In the genomic region with DNA sequence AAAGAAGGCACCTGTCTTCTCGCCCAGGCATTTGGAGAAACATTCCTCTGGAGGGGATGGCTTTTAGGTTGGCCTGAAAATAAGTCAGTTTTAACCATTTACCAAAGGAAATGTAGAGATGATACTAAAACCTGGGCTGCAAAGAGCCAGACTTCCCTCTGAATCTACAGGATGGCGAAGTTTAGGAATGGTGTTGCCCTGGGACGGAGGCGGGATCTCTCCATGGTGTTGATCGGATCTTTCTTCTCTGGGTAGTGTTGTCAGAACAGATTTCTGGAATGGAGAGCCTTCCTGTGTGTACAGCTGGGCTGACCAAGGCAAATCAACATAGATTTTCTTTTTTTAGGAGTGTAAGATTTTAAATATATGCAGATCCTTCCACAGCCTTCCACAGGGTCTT, we compare ENCODE assay signal across 2 cellular contexts.
TF ChIP-seq lines count a peak whose summit lies in the region.

No MANE protein-coding gene starts in this region.

TF ChIP-seq in GM23338, 12 proteins besides CTCF, POLR2A, EP300 and RAD21 (continued from another document):
- no peak for TF ChIP-seq EZH2phosphoT487 (IDR thresholded peaks at IDR 0.05; ENCODE audit: unreplicated experiment)

TF ChIP-seq in PFSK-1, 5 proteins besides CTCF, POLR2A, EP300 and RAD21 (continued from another document):
- TF ChIP-seq, protein P1, sequence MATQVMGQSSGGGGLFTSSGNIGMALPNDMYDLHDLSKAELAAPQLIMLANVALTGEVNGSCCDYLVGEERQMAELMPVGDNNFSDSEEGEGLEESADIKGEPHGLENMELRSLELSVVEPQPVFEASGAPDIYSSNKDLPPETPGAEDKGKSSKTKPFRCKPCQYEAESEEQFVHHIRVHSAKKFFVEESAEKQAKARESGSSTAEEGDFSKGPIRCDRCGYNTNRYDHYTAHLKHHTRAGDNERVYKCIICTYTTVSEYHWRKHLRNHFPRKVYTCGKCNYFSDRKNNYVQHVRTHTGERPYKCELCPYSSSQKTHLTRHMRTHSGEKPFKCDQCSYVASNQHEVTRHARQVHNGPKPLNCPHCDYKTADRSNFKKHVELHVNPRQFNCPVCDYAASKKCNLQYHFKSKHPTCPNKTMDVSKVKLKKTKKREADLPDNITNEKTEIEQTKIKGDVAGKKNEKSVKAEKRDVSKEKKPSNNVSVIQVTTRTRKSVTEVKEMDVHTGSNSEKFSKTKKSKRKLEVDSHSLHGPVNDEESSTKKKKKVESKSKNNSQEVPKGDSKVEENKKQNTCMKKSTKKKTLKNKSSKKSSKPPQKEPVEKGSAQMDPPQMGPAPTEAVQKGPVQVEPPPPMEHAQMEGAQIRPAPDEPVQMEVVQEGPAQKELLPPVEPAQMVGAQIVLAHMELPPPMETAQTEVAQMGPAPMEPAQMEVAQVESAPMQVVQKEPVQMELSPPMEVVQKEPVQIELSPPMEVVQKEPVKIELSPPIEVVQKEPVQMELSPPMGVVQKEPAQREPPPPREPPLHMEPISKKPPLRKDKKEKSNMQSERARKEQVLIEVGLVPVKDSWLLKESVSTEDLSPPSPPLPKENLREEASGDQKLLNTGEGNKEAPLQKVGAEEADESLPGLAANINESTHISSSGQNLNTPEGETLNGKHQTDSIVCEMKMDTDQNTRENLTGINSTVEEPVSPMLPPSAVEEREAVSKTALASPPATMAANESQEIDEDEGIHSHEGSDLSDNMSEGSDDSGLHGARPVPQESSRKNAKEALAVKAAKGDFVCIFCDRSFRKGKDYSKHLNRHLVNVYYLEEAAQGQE (IDR thresholded peaks at IDR 0.05; ENCODE audit: insufficient read depth in 1 of 2, low read depth in 2 of 2, low read length in 2 of 2): peak; percentile 41 to 74; a peak in 1 of 4 replicates
- TF ChIP-seq TAF1 (IDR thresholded peaks at IDR 0.05; ENCODE audit: borderline replicate concordance, insufficient read depth, low read length): no peak
